In genomic region chr11:74417860-74418508, GRCh38 we compare ENCODE assay signal across 9 cellular contexts. TPM values are rescaled to one million over a fixed set of nuclear protein-coding genes. Genes with fewer than 3 reads are reported as not detected.
DNase-seq lines count a peak whose midpoint lies in the region; ATAC-seq, FAIRE-seq and TF ChIP-seq lines count a peak whose summit lies in the region.
"Had no signal": no experiment of that assay in that cellular context is flagged by ENCODE, and none has a peak within 500 bp of the region (broad histone marks: within the 10 kb centered on the region; RNA-seq: fewer than 3 reads in every experiment).

No MANE protein-coding gene starts in this region.

- intact Hi-C loops in HepG2 (cut with micrococcal nuclease; ENCODE audit: unreplicated experiment), result no loop called here
- intact Hi-C loops in right lobe of liver (cut with DNase I), result no loop called here
- intact Hi-C loops in ascending aorta (cut with DNase I), result loop anchor here (1.0 to 2.0 kb wide), 2 partner anchors 20 to 75 kb away; partner anchors contain the start of genes LIPT2 and PGM2L1
- intact Hi-C loops in uterus (cut with DNase I; ENCODE audit: low total_unique reads), result no loop called here

- TF ChIP-seq POLR2A in HepG2 (IDR thresholded peaks at IDR 0.05; ENCODE audit: insufficient read depth in 1 of 2, low read depth in 2 of 2, low read length in 2 of 2) (no peak), right lobe of liver (IDR thresholded peaks at IDR 0.05) (no peak), uterus (IDR thresholded peaks at IDR 0.05) (no peak)

- no TSS peak for BruUV-seq in HepG2 (replicated peaks; lab: Mats Ljungman, UMichigan)

- no peak for TF ChIP-seq RAD21 in HepG2 (CRISPR knock-in tag; IDR thresholded peaks at IDR 0.05)

- H3K4me3 ChIP-seq in HepG2 (replicated peaks in 1 of 3; ENCODE audit: insufficient read depth in 1 of 3, low read depth in 2 of 3, low read length in 3 of 3) (no peak overlapping the region), right lobe of liver (no peak overlapping the region), ascending aorta (no peak overlapping the region), uterus (no peak overlapping the region), WERI-Rb-1 (ENCODE audit: low read depth, low read length) (no peak overlapping the region)

- ATAC-seq in HepG2, result no peak
- ATAC-seq in right lobe of liver, result no peak

- H3K9ac ChIP-seq in HepG2 (ENCODE audit: insufficient read depth, low read depth, low read length), result no peak overlapping the region

- no peak for TF ChIP-seq CTCF in HepG2 (CRISPR knock-in tag; IDR thresholded peaks at IDR 0.05)
- no peak for TF ChIP-seq CTCF in right lobe of liver (IDR thresholded peaks at IDR 0.05)
- no peak for TF ChIP-seq CTCF in ascending aorta (IDR thresholded peaks at IDR 0.05)
- TF ChIP-seq CTCF in uterus (IDR thresholded peaks at IDR 0.05), result no peak
- no peak for TF ChIP-seq CTCF in WERI-Rb-1 (IDR thresholded peaks at IDR 0.05; ENCODE audit: low read depth, low read length)

- in situ Hi-C loops in HepG2 (cut with HindIII; ENCODE audit: extremely low pct_ligation_motif_present, low pct_unique_long_range_greater_than_20kb), result no loop called here

- FAIRE-seq in HepG2 (lab: Jason Lieb, UNC), result no peak

- CTCF ChIA-PET in HepG2 (lab: Yijun Ruan, JAX; ENCODE audit: low intra/inter-chr PET ratio, low total read pairs), result no interaction called here

- no peak for DNase-seq in HepG2 (ENCODE audit: low spot score)
- no peak for DNase-seq in right lobe of liver
- no peak for DNase-seq in ascending aorta (ENCODE audit: low spot score in 2 of 2)
- peak; percentile 17 to 27 for DNase-seq in lung microvascular endothelial cell (ENCODE audit: low read depth in 2 of 2)
- no peak for DNase-seq in uterus
- DNase-seq in T1000 (lab: John Stamatoyannopoulos, UW), result no peak
- DNase-seq in stimulated activated CD4-positive, alpha-beta T cell treated with anti-CD3 and anti-CD28 coated beads, Interleukin-1b, Interleukin-23, amount 100 ng/mL, for 48 hours, result no peak
- DNase-seq in WERI-Rb-1, result no peak
- DNase-seq: stimulated activated CD4-positive, alpha-beta T cell treated with anti-CD3 and anti-CD28 coated beads, Interleukin-4, amount 100 ng/mL, for 1 hour had no signal

- WGBS in HepG2 (ENCODE audit: low lambda C conversion rate), result 48% methylated on average over 4 of the region's 4 CpGs
- WGBS in right lobe of liver (ENCODE audit: insufficient coverage, low coverage, low lambda C conversion rate, missing lambda C conversion rate), result 81% methylated on average over 3 of the region's 4 CpGs

- no peaks in the 10 kb centered on the region for H4K20me1 ChIP-seq in HepG2 (ENCODE audit: insufficient read depth, low read length)

- no peaks in the 10 kb centered on the region for H3K79me2 ChIP-seq in HepG2 (ENCODE audit: insufficient read depth, low read length)

- H3K27me3 ChIP-seq in HepG2 (ENCODE audit: control insufficient read depth in 1 of 2, insufficient read depth in 2 of 2, low read length in 2 of 2) (peaks cover 0 to 1% of the 10 kb centered on the region in 2 experiments; a peak in 1 of 5 replicates), right lobe of liver (no peaks in the 10 kb centered on the region), ascending aorta (no peaks in the 10 kb centered on the region), uterus (no peaks in the 10 kb centered on the region), WERI-Rb-1 (ENCODE audit: insufficient read depth, low read depth, severe bottlenecking) (no peaks in the 10 kb centered on the region)

- POLR2A ChIA-PET in HepG2 (lab: Yijun Ruan, JAX), result no interaction called here

- H3K27ac ChIP-seq in HepG2 (ENCODE audit: extremely low read length, insufficient read depth, low read length) (no peak overlapping the region), right lobe of liver (no peak overlapping the region), ascending aorta (peak overlapping the region; percentile 84 to 94), uterus (peak overlapping the region; percentile 78 to 80), WERI-Rb-1 (no peak overlapping the region)

- H3K36me3 ChIP-seq in HepG2 (replicated peaks in 1 of 2; ENCODE audit: control insufficient read depth in 1 of 2, insufficient read depth in 2 of 2, low read length in 2 of 2) (no peaks in the 10 kb centered on the region), right lobe of liver (no peaks in the 10 kb centered on the region), ascending aorta (no peaks in the 10 kb centered on the region), uterus (no peaks in the 10 kb centered on the region), WERI-Rb-1 (no peaks in the 10 kb centered on the region)

- no peak overlapping the region for H3K4me2 ChIP-seq in HepG2 (ENCODE audit: low read depth, low read length)

- no peaks in the 10 kb centered on the region for H3K9me3 ChIP-seq in HepG2 (ENCODE audit: low read length)
- no peaks in the 10 kb centered on the region for H3K9me3 ChIP-seq in right lobe of liver
- no peaks in the 10 kb centered on the region for H3K9me3 ChIP-seq in ascending aorta
- H3K9me3 ChIP-seq in uterus, result no peaks in the 10 kb centered on the region
- H3K9me3 ChIP-seq in WERI-Rb-1 (ENCODE audit: severe bottlenecking), result no peaks in the 10 kb centered on the region

- no peaks in the 10 kb centered on the region for H3K4me1 ChIP-seq in HepG2 (ENCODE audit: insufficient read depth, low read length)
- no peaks in the 10 kb centered on the region for H3K4me1 ChIP-seq in right lobe of liver
- H3K4me1 ChIP-seq in ascending aorta, result peaks cover 6 to 11% of the 10 kb centered on the region in 2 donors
- peaks cover 0 to 11% of the 10 kb centered on the region in 2 donors for H3K4me1 ChIP-seq in uterus

- TF ChIP-seq EP300 in HepG2 (IDR thresholded peaks at IDR 0.05; ENCODE audit: low read depth in 2 of 2, low read length in 2 of 2) (no peak), HepG2 (CRISPR knock-in tag; IDR thresholded peaks at IDR 0.05; ENCODE audit: borderline replicate concordance) (no peak)

- no peak overlapping the region for H2AFZ ChIP-seq in HepG2 (ENCODE audit: low read length)

TF ChIP-seq in HepG2, 621 proteins besides CTCF, POLR2A, EP300 and RAD21 (continues in another document):
- TF ChIP-seq RFX5 (IDR thresholded peaks at IDR 0.05; ENCODE audit: low read depth, low read length) (no peak), PITX1 (CRISPR knock-in tag; IDR thresholded peaks at IDR 0.05) (no peak)

RNA-seq across cellular contexts. Expression of gene PGM2L1, which starts 19.8 kb away (rescaled TPM):
- total RNA-seq in HepG2 (2016; rRNA removed; fragmentation: Illumina TruSeq; extraction: Trizol) (1.2 and 2.1 TPM in 2 replicates), right lobe of liver (1 to 10 TPM in 4 of 6 experiments, under 1 TPM in 2; 0.92 to 2.0 (median 1.2) TPM), ascending aorta (8.4 TPM), lung microvascular endothelial cell (31.4 and 40.1 TPM in 2 replicates), uterus (10 to 100 TPM in 2 of 4 donors, 1 to 10 TPM in 2; 1.0 to 21.8 (median 8.8) TPM)
- total RNA-seq in HepG2 (2016; cell fraction: cytosol; rRNA removed; fragmentation: Illumina TruSeq; extraction: Trizol; ENCODE audit: low read depth), result 0.09 and 0.30 TPM in 2 replicates
- total RNA-seq in HepG2 (2016; cell fraction: insoluble cytoplasmic fraction; rRNA removed; fragmentation: Illumina TruSeq; extraction: Trizol), result 1.2 and 2.2 TPM in 2 replicates
- total RNA-seq in HepG2 (2016; cell fraction: membrane; rRNA removed; fragmentation: Illumina TruSeq; extraction: Trizol), result 0.41 and 0.46 TPM in 2 replicates
- 1.3 and 1.5 TPM in 2 replicates for total RNA-seq in HepG2 (2016; cell fraction: nucleus; rRNA removed; fragmentation: Illumina TruSeq; extraction: Trizol)
- polyA plus RNA-seq in HepG2 (2011; rRNA removed), result 0.57 and 0.63 TPM in 2 replicates
- polyA plus RNA-seq in HepG2 (2011; cell fraction: cytosol; rRNA removed), result 0.24 and 0.55 TPM in 2 replicates
- 1.1 and 1.5 TPM in 2 replicates for polyA plus RNA-seq in HepG2 (2011; cell fraction: nucleus; rRNA removed)
- 1.5 and 1.6 TPM in 2 replicates for polyA plus RNA-seq in HepG2 (2012)
- 0.05 TPM in 2 replicates for polyA plus RNA-seq in HepG2 (2016; cell fraction: cytosol; fragmentation: Illumina TruSeq; extraction: Trizol; ENCODE audit: low read depth)
- 1.6 and 1.7 TPM in 2 replicates for polyA plus RNA-seq in HepG2 (2016; cell fraction: insoluble cytoplasmic fraction; fragmentation: Illumina TruSeq; extraction: Trizol; ENCODE audit: low read depth)
- 0.22 TPM in 2 replicates for polyA plus RNA-seq in HepG2 (2016; cell fraction: membrane; fragmentation: Illumina TruSeq; extraction: Trizol; ENCODE audit: low read depth)
- 0.63 and 1.1 TPM in 2 replicates for polyA plus RNA-seq in HepG2 (2016; cell fraction: nucleus; fragmentation: Illumina TruSeq; extraction: Trizol; ENCODE audit: insufficient read depth, low read depth)
- 1.3 and 2.3 TPM in 2 replicates for polyA minus RNA-seq in HepG2 (2011; rRNA and poly(A)+ RNA removed; ENCODE audit: low replicate concordance)
- 1.1 and 1.6 TPM in 2 replicates for polyA minus RNA-seq in HepG2 (2011; cell fraction: cytosol; rRNA and poly(A)+ RNA removed)
- polyA minus RNA-seq in HepG2 (2011; cell fraction: nucleus; rRNA and poly(A)+ RNA removed), result 2.5 and 3.2 TPM in 2 replicates

RNA-seq across cellular contexts. Expression of gene KCNE3, which starts 49.4 kb away (rescaled TPM):
- total RNA-seq in HepG2 (2016; rRNA removed; fragmentation: Illumina TruSeq; extraction: Trizol), result 0.33 and 0.41 TPM in 2 replicates
- total RNA-seq in HepG2 (2016; cell fraction: cytosol; rRNA removed; fragmentation: Illumina TruSeq; extraction: Trizol; ENCODE audit: low read depth), result 0.09 TPM in 1 of 2 replicates, not detected in the other
- 0.52 and 0.76 TPM in 2 replicates for total RNA-seq in HepG2 (2016; cell fraction: insoluble cytoplasmic fraction; rRNA removed; fragmentation: Illumina TruSeq; extraction: Trizol)
- total RNA-seq in HepG2 (2016; cell fraction: membrane; rRNA removed; fragmentation: Illumina TruSeq; extraction: Trizol), result 0.31 and 0.43 TPM in 2 replicates
- 0.16 and 0.25 TPM in 2 replicates for total RNA-seq in HepG2 (2016; cell fraction: nucleus; rRNA removed; fragmentation: Illumina TruSeq; extraction: Trizol)
- polyA plus RNA-seq in HepG2 (2011; rRNA removed), result 2.2 and 2.3 TPM in 2 replicates
- polyA plus RNA-seq in HepG2 (2011; cell fraction: cytosol; rRNA removed), result 1.6 and 2.1 TPM in 2 replicates
- 1.1 and 1.2 TPM in 2 replicates for polyA plus RNA-seq in HepG2 (2011; cell fraction: nucleus; rRNA removed)
- polyA plus RNA-seq in HepG2 (2012), result 1.8 and 5.3 TPM in 2 replicates
- 0.18 TPM in 1 of 2 replicates, not detected in the other for polyA plus RNA-seq in HepG2 (2016; cell fraction: cytosol; fragmentation: Illumina TruSeq; extraction: Trizol; ENCODE audit: low read depth)
- 0.40 and 0.46 TPM in 2 replicates for polyA plus RNA-seq in HepG2 (2016; cell fraction: insoluble cytoplasmic fraction; fragmentation: Illumina TruSeq; extraction: Trizol; ENCODE audit: low read depth)
- polyA plus RNA-seq in HepG2 (2016; cell fraction: membrane; fragmentation: Illumina TruSeq; extraction: Trizol; ENCODE audit: low read depth), result 0.26 and 0.42 TPM in 2 replicates
- 0.23 and 0.37 TPM in 2 replicates for polyA plus RNA-seq in HepG2 (2016; cell fraction: nucleus; fragmentation: Illumina TruSeq; extraction: Trizol; ENCODE audit: insufficient read depth, low read depth)
- 5.6 TPM in 1 of 2 replicates, not detected in the other for polyA minus RNA-seq in HepG2 (2011; rRNA and poly(A)+ RNA removed; ENCODE audit: low replicate concordance)
- polyA minus RNA-seq in HepG2 (2011; cell fraction: cytosol; rRNA and poly(A)+ RNA removed), result 0.97 and 2.2 TPM in 2 replicates
- polyA minus RNA-seq in HepG2 (2011; cell fraction: nucleus; rRNA and poly(A)+ RNA removed), result 0.52 and 0.62 TPM in 2 replicates
- total RNA-seq in right lobe of liver, result 1 to 10 TPM; 1.3 to 7.6 (median 4.8) TPM
- not detected for total RNA-seq in ascending aorta
- under 0.01 and 0.22 TPM in 2 replicates for total RNA-seq in lung microvascular endothelial cell
- total RNA-seq in uterus, result 10 to 100 TPM in 2 of 4 donors, 1 to 10 TPM in 2; 2.4 to 13.7 (median 10.5) TPM

Comparison
In these comparisons a context has a peak if more than half of its experiments do, and no peak if none do; other contexts are left out.
1. DNase-seq: peak in lung microvascular endothelial cell (2 of 2); none in HepG2 (single experiment), right lobe of liver (0 of 3), ascending aorta (0 of 2), uterus (0 of 2), T1000 (single experiment), stimulated activated CD4-positive, alpha-beta T cell treated with anti-CD3 and anti-CD28 coated beads, Interleukin-1b, Interleukin-23, amount 100 ng/mL, for 48 hours (single experiment) and WERI-Rb-1 (single experiment).
2. H3K27ac ChIP-seq: peak in ascending aorta (2 of 2) and uterus (2 of 2); none in HepG2 (single experiment), right lobe of liver (0 of 3) and WERI-Rb-1 (single experiment).